Comparison of ENCODE assay signal across 8 cellular contexts in genomic region chr15:79923068-79923514, GRCh38. TPM values are rescaled to one million over a fixed set of nuclear protein-coding genes. Genes with fewer than 3 reads are reported as not detected.
DNase-seq lines count a peak whose midpoint lies in the region; TF ChIP-seq lines count a peak whose summit lies in the region.

No MANE protein-coding gene starts in this region.

- H2BK5ac ChIP-seq in H9 (ENCODE audit: insufficient read length, low read length), result no peak overlapping the region

- H3K27me3 Mint-ChIP-seq in H9 (ENCODE audit: low read depth) (no peaks in the 10 kb centered on the region; the same call in 1 of the 2 replicates), immature natural killer cell (ENCODE audit: low read depth in 3 of 3) (peaks cover 6 to 9% (median 8%) of the 10 kb centered on the region in 3 donors)

- no peak overlapping the region for H2BK15ac ChIP-seq in H9 (ENCODE audit: low read depth, low read length)

- no peak overlapping the region for H2BK20ac ChIP-seq in H9 (ENCODE audit: low read depth, low read length, poor library complexity, severe bottlenecking)

- no peak overlapping the region for H3K56ac ChIP-seq in H9 (ENCODE audit: insufficient read length, low read depth, low read length)

- H3K18ac ChIP-seq in H9 (ENCODE audit: insufficient read length, low read depth, low read length), result peak overlapping the region; percentile 89

- H4K8ac ChIP-seq in H9 (replicated peaks; ENCODE audit: insufficient read length, low read depth, low read length), result no peak overlapping the region

- no peak overlapping the region for H3K23ac ChIP-seq in H9 (ENCODE audit: insufficient read length, low read depth, low read length)

- peaks cover 7% of the 10 kb centered on the region for H3K23me2 ChIP-seq in H9 (ENCODE audit: insufficient read length, low read depth, low read length, poor library complexity, severe bottlenecking)

- no peaks in the 10 kb centered on the region for H3K79me1 ChIP-seq in H9 (ENCODE audit: insufficient read depth, low read depth, low read length, poor library complexity, severe bottlenecking)

- no peaks in the 10 kb centered on the region for H3K4me1 ChIP-seq in H9 (ENCODE audit: insufficient read depth, low read length)

- no peak overlapping the region for H3T11ph ChIP-seq in H9 (ENCODE audit: low read length)

- H3K4me3 ChIP-seq in GM12865 (ENCODE audit: low read depth, low read length), result peak overlapping the region; percentile 88
- peak overlapping the region; percentile 84 for H3K4me3 ChIP-seq in MG63
- H3K4me3 ChIP-seq in WERI-Rb-1 (ENCODE audit: low read depth, low read length), result peak overlapping the region; percentile 85

- peak overlapping the region; percentile 84 to 98 (median 90); a peak in 6 of 7 replicates for H3K27ac Mint-ChIP-seq in H9
- H3K27ac Mint-ChIP-seq in immature natural killer cell, result peak overlapping the region; percentile 94 to 97 (median 96)

- H3K4me3 Mint-ChIP-seq in H9 (peak overlapping the region; percentile 98 to 99), immature natural killer cell (peak overlapping the region; percentile 92 to 94 (median 93))

- peak overlapping the region; percentile 92 for H3K4me2 ChIP-seq in H9 (ENCODE audit: insufficient read depth, insufficient read length, low read length)

- in situ Hi-C loops in T47D (cut with HindIII; ENCODE audit: low pct_unique_long_range_greater_than_20kb, low sequenced_read_pairs), result no loop called here

- H4K20me1 ChIP-seq in H9 (ENCODE audit: control insufficient read depth, insufficient read depth, insufficient read length), result no peaks in the 10 kb centered on the region

- H2BK12ac ChIP-seq in H9 (ENCODE audit: insufficient read length, low read depth, low read length), result no peak overlapping the region

- H2BK120ac ChIP-seq in H9 (ENCODE audit: low read depth, low read length, poor library complexity, severe bottlenecking), result peak overlapping the region; percentile 71

- peaks cover 38% of the 10 kb centered on the region for H3K36me3 ChIP-seq in MG63
- peaks cover 30% of the 10 kb centered on the region for H3K36me3 ChIP-seq in WERI-Rb-1

- peaks cover 15% of the 10 kb centered on the region; the same call in 1 of the 2 replicates for H3K79me2 ChIP-seq in H9 (ENCODE audit: insufficient read depth, low read length)

- H2AK5ac ChIP-seq in H9 (ENCODE audit: insufficient read length, low read length), result no peak overlapping the region

- H3K36me3 Mint-ChIP-seq in H9 (ENCODE audit: insufficient read depth in 1 of 3, low read depth in 3 of 3), result peaks cover 48 to 54% (median 48%) of the 10 kb centered on the region in 3 experiments
- H3K36me3 Mint-ChIP-seq in immature natural killer cell, result peaks cover 15 to 30% (median 19%) of the 10 kb centered on the region in 3 donors

- no peak for TF ChIP-seq CTCF in GM12865 (IDR thresholded peaks at IDR 0.05; ENCODE audit: insufficient read depth, low read depth, low read length, missing control alignments)
- no peak for TF ChIP-seq CTCF in H9 (conservative IDR thresholded peaks at IDR 0.05)
- TF ChIP-seq CTCF in WERI-Rb-1 (IDR thresholded peaks at IDR 0.05; ENCODE audit: low read depth, low read length), result no peak

- no peak overlapping the region for H4K5ac ChIP-seq in H9 (ENCODE audit: insufficient read length, low read depth, low read length)

- H3K4me1 Mint-ChIP-seq in H9 (peaks cover 11 to 20% of the 10 kb centered on the region in 2 experiments), immature natural killer cell (peaks cover 26 to 28% of the 10 kb centered on the region in 2 donors)

- H2AFZ ChIP-seq in H9 (ENCODE audit: low read length), result no peak overlapping the region

- no CpG with 5 or more reads among the region's 51 CpGs for WGBS in H9 (ENCODE audit: extremely low coverage, insufficient read length, low lambda C conversion rate)

- H3K9me3 Mint-ChIP-seq in H9 (peaks cover 43 to 44% of the 10 kb centered on the region in 2 experiments), immature natural killer cell (peaks cover 10 to 45% (median 30%) of the 10 kb centered on the region in 6 donors)

- H3K4ac ChIP-seq in H9 (ENCODE audit: low read depth, low read length), result no peak overlapping the region

- H3K9me3 ChIP-seq in H9 (ENCODE audit: control insufficient read depth, low read depth, low read length) (peaks cover 8% of the 10 kb centered on the region), MG63 (peaks cover 27% of the 10 kb centered on the region), WERI-Rb-1 (ENCODE audit: severe bottlenecking) (peaks cover 18% of the 10 kb centered on the region)

- H3K27me3 ChIP-seq in H9 (ENCODE audit: insufficient read depth, low read length) (no peaks in the 10 kb centered on the region), MG63 (no peaks in the 10 kb centered on the region), WERI-Rb-1 (ENCODE audit: insufficient read depth, low read depth, severe bottlenecking) (no peaks in the 10 kb centered on the region)

- DNase-seq in GM12865 (ENCODE audit: low read depth) (peak; percentile 88), H9 (no peak), MG63 (peak; percentile 69), WERI-Rb-1 (peak; percentile 83), T47D (ENCODE audit: low read depth in 1 of 2, low spot score in 1 of 2) (peak; percentile 71 to 83), immature natural killer cell (peak; percentile 67 to 73 (median 70)), NCI-H446 treated with DMSO at 0.1 percent for 48 hours (lab: John Stamatoyannopoulos, UW) (no peak)
- peak; percentile 48 to 63 (median 60) for DNase-seq in stimulated activated CD4-positive, alpha-beta T cell treated with anti-CD3 and anti-CD28 coated beads, Interleukin-12 subunit alpha, Interleukin-12 subunit beta, amount 100 ng/mL, for 48 hours (ENCODE audit: low read depth in 2 of 3, low spot score in 1 of 3)

- H3K14ac ChIP-seq in H9 (ENCODE audit: insufficient read depth, low read length), result peak overlapping the region; percentile 95

- H4K91ac ChIP-seq in H9 (ENCODE audit: insufficient read length, low read depth, low read length), result no peak overlapping the region

- H3K9ac ChIP-seq in H9 (ENCODE audit: extremely low read depth, insufficient read length, low read length), result peak overlapping the region; percentile 94

- H3K27ac ChIP-seq in H9 (ENCODE audit: insufficient read length, low read depth, low read length) (no peak overlapping the region), WERI-Rb-1 (peak overlapping the region; percentile 91)

RNA-seq across cellular contexts. Expression of gene MTHFS, which starts 26.3 kb away (rescaled TPM):
- total RNA-seq in H9 (2021), result 36.9 and 39.9 TPM in 2 replicates
- total RNA-seq in MG63 (2014; rRNA removed; shearing (Covaris generic); ENCODE audit: low replicate concordance), result 72.8 and 225 TPM in 2 replicates
- polyA plus RNA-seq in immature natural killer cell, result 10 to 100 TPM; 53.3 to 98.2 (median 70.1) TPM

RNA-seq across cellular contexts. Expression of gene BCL2A1, which starts 47.9 kb away (rescaled TPM):
- not detected in 2 replicates for total RNA-seq in H9 (2021)
- 6.0 TPM in 1 of 2 replicates, not detected in the other for total RNA-seq in MG63 (2014; rRNA removed; shearing (Covaris generic); ENCODE audit: low replicate concordance)
- 10 to 100 TPM; 11.2 to 16.1 (median 12.2) TPM for polyA plus RNA-seq in immature natural killer cell

Comparison
In these comparisons a context has a peak if more than half of its experiments do, and no peak if none do; other contexts are left out.
1. DNase-seq: peak in GM12865 (single experiment), MG63 (single experiment), WERI-Rb-1 (single experiment), T47D (2 of 2), immature natural killer cell (3 of 3) and stimulated activated CD4-positive, alpha-beta T cell treated with anti-CD3 and anti-CD28 coated beads, Interleukin-12 subunit alpha, Interleukin-12 subunit beta, amount 100 ng/mL, for 48 hours (3 of 3); none in H9 (single experiment) and NCI-H446 treated with DMSO at 0.1 percent for 48 hours (single experiment).
2. Peak in every context shown above with its lines, with median percentiles within 50 percentile points of each other: H3K4me3 ChIP-seq.